In genomic region chr4:71461422-71461821, GRCh38 we compare ENCODE assay signal across 3 cellular contexts.
A peak's percentile ranks its signal among the peaks of the same experiment; 100 is the strongest.
TF ChIP-seq lines count a peak whose summit lies in the region.

No MANE protein-coding gene starts in this region.

TF ChIP-seq in A549, 52 proteins besides CTCF, POLR2A, EP300 and RAD21:
- TF ChIP-seq, protein P1, sequence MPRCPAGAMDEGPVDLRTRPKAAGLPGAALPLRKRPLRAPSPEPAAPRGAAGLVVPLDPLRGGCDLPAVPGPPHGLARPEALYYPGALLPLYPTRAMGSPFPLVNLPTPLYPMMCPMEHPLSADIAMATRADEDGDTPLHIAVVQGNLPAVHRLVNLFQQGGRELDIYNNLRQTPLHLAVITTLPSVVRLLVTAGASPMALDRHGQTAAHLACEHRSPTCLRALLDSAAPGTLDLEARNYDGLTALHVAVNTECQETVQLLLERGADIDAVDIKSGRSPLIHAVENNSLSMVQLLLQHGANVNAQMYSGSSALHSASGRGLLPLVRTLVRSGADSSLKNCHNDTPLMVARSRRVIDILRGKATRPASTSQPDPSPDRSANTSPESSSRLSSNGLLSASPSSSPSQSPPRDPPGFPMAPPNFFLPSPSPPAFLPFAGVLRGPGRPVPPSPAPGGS (IDR thresholded peaks at IDR 0.05) = no peak
- TF ChIP-seq MAFK (IDR thresholded peaks at IDR 0.05; ENCODE audit: partially characterized antibody) = peak; percentile 55

TF ChIP-seq in IMR-90, 13 proteins besides CTCF, POLR2A, EP300 and RAD21:
- TF ChIP-seq RFX5 (IDR thresholded peaks at IDR 0.05; ENCODE audit: low read depth, low read length) = no peak
- TF ChIP-seq MAFK (IDR thresholded peaks at IDR 0.05; ENCODE audit: low read depth, low read length) = peak; percentile 64
- TF ChIP-seq, protein P2, sequence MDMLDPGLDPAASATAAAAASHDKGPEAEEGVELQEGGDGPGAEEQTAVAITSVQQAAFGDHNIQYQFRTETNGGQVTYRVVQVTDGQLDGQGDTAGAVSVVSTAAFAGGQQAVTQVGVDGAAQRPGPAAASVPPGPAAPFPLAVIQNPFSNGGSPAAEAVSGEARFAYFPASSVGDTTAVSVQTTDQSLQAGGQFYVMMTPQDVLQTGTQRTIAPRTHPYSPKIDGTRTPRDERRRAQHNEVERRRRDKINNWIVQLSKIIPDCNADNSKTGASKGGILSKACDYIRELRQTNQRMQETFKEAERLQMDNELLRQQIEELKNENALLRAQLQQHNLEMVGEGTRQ (IDR thresholded peaks at IDR 0.05; ENCODE audit: low read depth, low read length) = no peak

TF ChIP-seq in K562, 482 proteins besides CTCF, POLR2A, EP300 and RAD21:
- TF ChIP-seq SIN3A (IDR thresholded peaks at IDR 0.05; ENCODE audit: borderline replicate concordance in 2 of 2, control insufficient read depth in 1 of 2, low read depth in 2 of 2, low read length in 2 of 2) (no peak), MAFF (IDR thresholded peaks at IDR 0.05; ENCODE audit: low read length) (0 out of 2 replicates have a peak, but pooled peaks have one; percentile 26), ZNF583 (CRISPR knock-in tag; IDR thresholded peaks at IDR 0.05) (no peak), ZNF316 (IDR thresholded peaks at IDR 0.05) (peak; percentile 47), WHSC1 (IDR thresholded peaks at IDR 0.05; ENCODE audit: low read length) (no peak)
